2 cellular contexts compared by ENCODE assay signal in the genomic region with DNA sequence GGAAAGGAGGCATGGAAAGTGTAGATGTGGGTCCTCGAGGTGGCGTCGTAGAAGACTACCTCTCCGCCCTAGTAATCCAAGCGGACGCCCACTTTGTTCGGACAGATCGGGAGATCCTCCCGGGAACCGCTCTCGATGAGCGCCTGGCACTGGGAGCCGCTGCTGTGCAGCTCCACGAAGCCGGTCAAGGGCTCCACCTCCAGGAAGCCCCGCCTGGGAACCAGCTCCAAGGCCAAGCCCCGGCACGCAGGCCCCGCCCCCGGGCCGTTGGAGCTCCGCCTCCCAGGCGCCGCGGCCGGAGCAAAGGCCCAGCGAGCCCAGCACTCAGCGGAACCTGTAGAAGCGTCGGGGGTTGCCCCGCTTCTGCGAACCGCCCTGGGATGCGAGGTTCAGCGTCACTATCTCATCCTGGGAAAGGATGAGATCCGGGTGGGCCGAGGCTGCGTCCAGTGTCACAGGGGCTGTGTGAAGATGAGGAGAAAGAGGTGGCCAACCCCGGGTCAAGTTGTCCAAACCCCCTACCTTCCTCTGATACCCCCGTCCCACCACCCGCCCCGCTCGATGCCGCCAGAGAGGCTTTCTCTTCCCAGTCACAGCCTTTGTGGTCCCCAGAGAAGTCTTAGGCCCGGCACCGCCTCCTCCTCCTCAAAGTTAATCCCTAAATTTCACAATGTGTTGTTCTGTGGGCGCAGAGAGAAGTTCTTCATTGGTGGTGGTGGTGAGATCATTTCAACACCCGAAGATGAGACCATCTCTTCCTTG.
TF ChIP-seq lines count a peak whose summit lies in the region.

No MANE protein-coding gene starts in this region.

TF ChIP-seq in IMR-90, 13 proteins besides CTCF, POLR2A, EP300 and RAD21:
- TF ChIP-seq, protein P1, sequence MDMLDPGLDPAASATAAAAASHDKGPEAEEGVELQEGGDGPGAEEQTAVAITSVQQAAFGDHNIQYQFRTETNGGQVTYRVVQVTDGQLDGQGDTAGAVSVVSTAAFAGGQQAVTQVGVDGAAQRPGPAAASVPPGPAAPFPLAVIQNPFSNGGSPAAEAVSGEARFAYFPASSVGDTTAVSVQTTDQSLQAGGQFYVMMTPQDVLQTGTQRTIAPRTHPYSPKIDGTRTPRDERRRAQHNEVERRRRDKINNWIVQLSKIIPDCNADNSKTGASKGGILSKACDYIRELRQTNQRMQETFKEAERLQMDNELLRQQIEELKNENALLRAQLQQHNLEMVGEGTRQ (IDR thresholded peaks at IDR 0.05; ENCODE audit: low read depth, low read length), result no peak
- TF ChIP-seq CEBPB (IDR thresholded peaks at IDR 0.05; ENCODE audit: low read depth, low read length) (peak; percentile 32; the same call in 1 of the 2 replicates), MAZ (IDR thresholded peaks at IDR 0.05; ENCODE audit: borderline replicate concordance, low read depth, low read length) (peak; percentile 26; the same call in 1 of the 2 replicates)

TF ChIP-seq in SK-N-SH treated with all-trans-retinoic acid at 6 μM for 48 hours, 23 proteins besides CTCF, POLR2A, EP300 and RAD21:
- TF ChIP-seq, protein P2, sequence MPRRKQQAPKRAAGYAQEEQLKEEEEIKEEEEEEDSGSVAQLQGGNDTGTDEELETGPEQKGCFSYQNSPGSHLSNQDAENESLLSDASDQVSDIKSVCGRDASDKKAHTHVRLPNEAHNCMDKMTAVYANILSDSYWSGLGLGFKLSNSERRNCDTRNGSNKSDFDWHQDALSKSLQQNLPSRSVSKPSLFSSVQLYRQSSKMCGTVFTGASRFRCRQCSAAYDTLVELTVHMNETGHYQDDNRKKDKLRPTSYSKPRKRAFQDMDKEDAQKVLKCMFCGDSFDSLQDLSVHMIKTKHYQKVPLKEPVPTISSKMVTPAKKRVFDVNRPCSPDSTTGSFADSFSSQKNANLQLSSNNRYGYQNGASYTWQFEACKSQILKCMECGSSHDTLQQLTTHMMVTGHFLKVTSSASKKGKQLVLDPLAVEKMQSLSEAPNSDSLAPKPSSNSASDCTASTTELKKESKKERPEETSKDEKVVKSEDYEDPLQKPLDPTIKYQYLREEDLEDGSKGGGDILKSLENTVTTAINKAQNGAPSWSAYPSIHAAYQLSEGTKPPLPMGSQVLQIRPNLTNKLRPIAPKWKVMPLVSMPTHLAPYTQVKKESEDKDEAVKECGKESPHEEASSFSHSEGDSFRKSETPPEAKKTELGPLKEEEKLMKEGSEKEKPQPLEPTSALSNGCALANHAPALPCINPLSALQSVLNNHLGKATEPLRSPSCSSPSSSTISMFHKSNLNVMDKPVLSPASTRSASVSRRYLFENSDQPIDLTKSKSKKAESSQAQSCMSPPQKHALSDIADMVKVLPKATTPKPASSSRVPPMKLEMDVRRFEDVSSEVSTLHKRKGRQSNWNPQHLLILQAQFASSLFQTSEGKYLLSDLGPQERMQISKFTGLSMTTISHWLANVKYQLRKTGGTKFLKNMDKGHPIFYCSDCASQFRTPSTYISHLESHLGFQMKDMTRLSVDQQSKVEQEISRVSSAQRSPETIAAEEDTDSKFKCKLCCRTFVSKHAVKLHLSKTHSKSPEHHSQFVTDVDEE (CRISPR knock-in tag; IDR thresholded peaks at IDR 0.05), result no peak
- TF ChIP-seq, protein P3, sequence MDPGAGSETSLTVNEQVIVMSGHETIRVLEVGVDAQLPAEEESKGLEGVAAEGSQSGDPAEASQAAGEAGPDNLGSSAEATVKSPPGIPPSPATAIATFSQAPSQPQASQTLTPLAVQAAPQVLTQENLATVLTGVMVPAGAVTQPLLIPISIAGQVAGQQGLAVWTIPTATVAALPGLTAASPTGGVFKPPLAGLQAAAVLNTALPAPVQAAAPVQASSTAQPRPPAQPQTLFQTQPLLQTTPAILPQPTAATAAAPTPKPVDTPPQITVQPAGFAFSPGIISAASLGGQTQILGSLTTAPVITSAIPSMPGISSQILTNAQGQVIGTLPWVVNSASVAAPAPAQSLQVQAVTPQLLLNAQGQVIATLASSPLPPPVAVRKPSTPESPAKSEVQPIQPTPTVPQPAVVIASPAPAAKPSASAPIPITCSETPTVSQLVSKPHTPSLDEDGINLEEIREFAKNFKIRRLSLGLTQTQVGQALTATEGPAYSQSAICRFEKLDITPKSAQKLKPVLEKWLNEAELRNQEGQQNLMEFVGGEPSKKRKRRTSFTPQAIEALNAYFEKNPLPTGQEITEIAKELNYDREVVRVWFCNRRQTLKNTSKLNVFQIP (CRISPR knock-in tag; IDR thresholded peaks at IDR 0.05; ENCODE audit: borderline replicate concordance, low read depth), result no peak
- TF ChIP-seq ZFP3 (CRISPR knock-in tag; IDR thresholded peaks at IDR 0.05) (no peak), ISL1 (CRISPR knock-in tag; IDR thresholded peaks at IDR 0.05) (no peak), RARB (CRISPR knock-in tag; IDR thresholded peaks at IDR 0.05) (no peak), BACH2 (CRISPR knock-in tag; IDR thresholded peaks at IDR 0.05; ENCODE audit: borderline replicate concordance) (no peak), PPARA (CRISPR knock-in tag; IDR thresholded peaks at IDR 0.05; ENCODE audit: borderline replicate concordance) (no peak), ZNF8 (CRISPR knock-in tag; IDR thresholded peaks at IDR 0.05) (no peak), GLIS3 (CRISPR knock-in tag; IDR thresholded peaks at IDR 0.05) (no peak), ZC3H10 (CRISPR knock-in tag; IDR thresholded peaks at IDR 0.05) (no peak), CSDC2 (CRISPR knock-in tag; IDR thresholded peaks at IDR 0.05) (no peak), SNAI2 (CRISPR knock-in tag; IDR thresholded peaks at IDR 0.05) (no peak)
- TF ChIP-seq, protein P4, sequence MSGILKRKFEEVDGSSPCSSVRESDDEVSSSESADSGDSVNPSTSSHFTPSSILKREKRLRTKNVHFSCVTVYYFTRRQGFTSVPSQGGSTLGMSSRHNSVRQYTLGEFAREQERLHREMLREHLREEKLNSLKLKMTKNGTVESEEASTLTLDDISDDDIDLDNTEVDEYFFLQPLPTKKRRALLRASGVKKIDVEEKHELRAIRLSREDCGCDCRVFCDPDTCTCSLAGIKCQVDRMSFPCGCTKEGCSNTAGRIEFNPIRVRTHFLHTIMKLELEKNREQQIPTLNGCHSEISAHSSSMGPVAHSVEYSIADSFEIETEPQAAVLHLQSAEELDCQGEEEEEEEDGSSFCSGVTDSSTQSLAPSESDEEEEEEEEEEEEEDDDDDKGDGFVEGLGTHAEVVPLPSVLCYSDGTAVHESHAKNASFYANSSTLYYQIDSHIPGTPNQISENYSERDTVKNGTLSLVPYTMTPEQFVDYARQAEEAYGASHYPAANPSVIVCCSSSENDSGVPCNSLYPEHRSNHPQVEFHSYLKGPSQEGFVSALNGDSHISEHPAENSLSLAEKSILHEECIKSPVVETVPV (CRISPR knock-in tag; IDR thresholded peaks at IDR 0.05), result no peak
- TF ChIP-seq, protein P5, sequence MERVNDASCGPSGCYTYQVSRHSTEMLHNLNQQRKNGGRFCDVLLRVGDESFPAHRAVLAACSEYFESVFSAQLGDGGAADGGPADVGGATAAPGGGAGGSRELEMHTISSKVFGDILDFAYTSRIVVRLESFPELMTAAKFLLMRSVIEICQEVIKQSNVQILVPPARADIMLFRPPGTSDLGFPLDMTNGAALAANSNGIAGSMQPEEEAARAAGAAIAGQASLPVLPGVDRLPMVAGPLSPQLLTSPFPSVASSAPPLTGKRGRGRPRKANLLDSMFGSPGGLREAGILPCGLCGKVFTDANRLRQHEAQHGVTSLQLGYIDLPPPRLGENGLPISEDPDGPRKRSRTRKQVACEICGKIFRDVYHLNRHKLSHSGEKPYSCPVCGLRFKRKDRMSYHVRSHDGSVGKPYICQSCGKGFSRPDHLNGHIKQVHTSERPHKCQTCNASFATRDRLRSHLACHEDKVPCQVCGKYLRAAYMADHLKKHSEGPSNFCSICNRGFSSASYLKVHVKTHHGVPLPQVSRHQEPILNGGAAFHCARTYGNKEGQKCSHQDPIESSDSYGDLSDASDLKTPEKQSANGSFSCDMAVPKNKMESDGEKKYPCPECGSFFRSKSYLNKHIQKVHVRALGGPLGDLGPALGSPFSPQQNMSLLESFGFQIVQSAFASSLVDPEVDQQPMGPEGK (CRISPR knock-in tag; IDR thresholded peaks at IDR 0.05; ENCODE audit: borderline replicate concordance), result no peak
TF ChIP-seq in SK-N-SH treated with all-trans-retinoic acid at 6 μM for 48 hours: peak in this region for 0.
